In the genomic region with DNA sequence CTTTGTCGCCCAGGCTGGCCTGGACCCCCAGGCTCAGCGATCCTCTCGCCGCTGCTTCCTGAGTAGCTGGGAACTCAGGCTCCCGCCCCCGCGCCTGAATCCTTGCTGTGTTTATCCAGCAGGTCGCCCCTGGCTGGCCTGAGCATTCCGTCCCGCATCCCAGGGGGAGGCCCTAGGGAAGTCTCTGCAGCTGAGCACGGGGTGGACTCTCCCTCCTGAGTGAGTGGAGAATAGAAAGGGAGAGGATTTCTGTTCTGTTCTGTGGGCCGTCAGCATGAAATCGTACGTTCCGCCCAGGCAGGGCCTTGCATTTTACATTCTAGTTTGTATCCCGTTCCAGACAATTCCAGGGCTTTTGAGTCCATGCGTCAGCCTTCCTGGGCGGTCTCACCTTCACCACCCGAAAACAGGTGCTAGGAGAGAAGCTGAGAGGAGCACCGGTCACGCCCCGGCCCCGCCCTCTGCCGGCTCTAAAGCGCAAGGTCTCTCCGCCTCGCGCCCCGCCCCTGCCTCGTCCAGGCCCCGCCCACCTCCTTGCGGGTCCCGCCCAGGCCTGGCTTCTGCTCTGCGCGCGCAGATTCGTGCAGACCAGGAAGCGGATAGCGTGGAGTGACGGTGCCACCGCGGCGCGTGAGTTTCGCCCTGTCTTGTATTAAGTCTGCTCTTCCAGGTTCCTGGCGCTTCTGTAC, we compare ENCODE assay signal across 8 cellular contexts. TPM values are rescaled to one million over a fixed set of nuclear protein-coding genes. Genes with fewer than 3 reads are reported as not detected.
A peak's percentile ranks its signal among the peaks of the same experiment; 100 is the strongest.
DNase-seq lines count a peak whose midpoint lies in the region; ATAC-seq, FAIRE-seq and TF ChIP-seq lines count a peak whose summit lies in the region.

A gene (plus strand): TSS at position 586 of the 689 bp plus-strand sequence. CDS start 15,285 bp downstream, outside the sequence.

- peak within 1 kb of the TSS; percentile 93 for H3K4me2 ChIP-seq in endothelial cell of umbilical vein (ENCODE audit: insufficient read depth, low read length)

- H3K27ac ChIP-seq in endothelial cell of umbilical vein (ENCODE audit: insufficient read depth, low read depth, low read length), result peak within 1 kb of the TSS; percentile 80

- H2AFZ ChIP-seq in endothelial cell of umbilical vein (ENCODE audit: low read depth, low read length), result peak within 1 kb of the TSS; percentile 99

- peak within 1 kb of the TSS; percentile 74 to 98 (median 98) for H3K4me3 ChIP-seq in endothelial cell of umbilical vein (replicated peaks in 1 of 3; ENCODE audit: insufficient read depth in 1 of 3, low read depth in 1 of 3, low read length in 3 of 3)

- no peak for TF ChIP-seq CTCF in D721Med (IDR thresholded peaks at IDR 0.05; ENCODE audit: insufficient read depth, missing control alignments)
- peak in 1 of 2 donors; percentile 59 for TF ChIP-seq CTCF in endothelial cell of umbilical vein (IDR thresholded peaks at IDR 0.05; ENCODE audit: extremely low read depth in 1 of 2, insufficient read depth in 1 of 2, low read depth in 1 of 2, low read length in 2 of 2)

- FAIRE-seq in D721Med (lab: Jason Lieb, UNC), result no peak
- FAIRE-seq in endothelial cell of umbilical vein (lab: Jason Lieb, UNC), result peak; percentile 98

- dilution Hi-C loops in endothelial cell of umbilical vein (cut with MboI; ENCODE audit: extremely low pct_ligation_motif_present, low sequenced_read_pairs), result no loop called here

- DNase-seq in D721Med (ENCODE audit: insufficient read length, low spot score) (peak; percentile 74), HUDEP-2 (lab: John Stamatoyannopoulos, UW; ENCODE audit: unreplicated experiment in 76 of 76) (peak in 75 of 76 experiments; percentile 56 to 97 (median 91)), NOMO-1 treated with dmso at 0.1 percent for 144 hours (lab: John Stamatoyannopoulos, UW; ENCODE audit: unreplicated experiment) (peak; percentile 92), endothelial cell of umbilical vein (ENCODE audit: low read depth, low spot score) (peak; percentile 96), middle frontal gyrus (ENCODE audit: extremely low spot score, low spot score) (peak; percentile 73)
- peak; percentile 99 for DNase-seq in activated CD8-positive, alpha-beta memory T cell treated with anti-CD3 and anti-CD28 coated beads, Interleukin-2, amount 50 U/mL, for 4 hours
- peak; percentile 96 to 97 for DNase-seq in stimulated activated CD8-positive, alpha-beta memory T cell treated with anti-CD3 and anti-CD28 coated beads, Interleukin-2, amount 100 ng/mL, for 1 hour (ENCODE audit: low read depth in 2 of 2)

- H3K79me2 ChIP-seq in endothelial cell of umbilical vein (ENCODE audit: control insufficient read depth, insufficient read depth, low read length), result peaks cover 6% of the 10 kb centered on the region

- intact Hi-C loops in endothelial cell of umbilical vein (cut with micrococcal nuclease), result loop anchor here (2.0 to 10.0 kb wide), 4 partner anchors 34 to 237 kb away; a partner anchor contains a TSS

- peak within 1 kb of the TSS; percentile 96 for H3K9ac ChIP-seq in endothelial cell of umbilical vein (replicated peaks; ENCODE audit: extremely low read depth, insufficient read depth, low read length)

- no TSS peak for BruUV-seq in endothelial cell of umbilical vein (replicated peaks; lab: Mats Ljungman, UMichigan)

- POLR2A ChIA-PET in endothelial cell of umbilical vein (lab: Charles Lee), result no interaction called here

- peaks cover 14% of the 10 kb centered on the region for H3K4me1 ChIP-seq in endothelial cell of umbilical vein (ENCODE audit: control insufficient read depth, extremely low read depth, insufficient read depth, low read length)

- TF ChIP-seq POLR2A in endothelial cell of umbilical vein (IDR thresholded peaks at IDR 0.05; ENCODE audit: low read depth, low read length), result peak; percentile 83

- peak; percentile 97 for ATAC-seq in GM21381 (IDR thresholded peaks at IDR 0.05; ENCODE audit: unreplicated experiment)

- H3K36me3 ChIP-seq in endothelial cell of umbilical vein (ENCODE audit: control insufficient read depth in 2 of 2, extremely low read depth in 1 of 2, insufficient read depth in 2 of 2, low read length in 2 of 2), result no peaks in the 10 kb centered on the region

- H4K20me1 ChIP-seq in endothelial cell of umbilical vein (replicated peaks; ENCODE audit: control insufficient read depth, extremely low read depth, insufficient read depth, low read length), result no peaks in the 10 kb centered on the region

- CTCF ChIA-PET in endothelial cell of umbilical vein (lab: Charles Lee), result interaction anchor here (1.4 to 1.7 kb wide), 2 partner anchors 89 to 236 kb away, joined by 5 to 7 read pairs; no protein-coding TSS in a partner anchor

- H3K9me1 ChIP-seq in endothelial cell of umbilical vein (replicated peaks; ENCODE audit: control insufficient read depth, extremely low read depth, insufficient read depth, low read length), result no peaks in the 10 kb centered on the region

- no peaks in the 10 kb centered on the region for H3K9me3 ChIP-seq in endothelial cell of umbilical vein (replicated peaks; ENCODE audit: control insufficient read depth, insufficient read depth, low read length)

- H3K27me3 ChIP-seq in endothelial cell of umbilical vein (ENCODE audit: control insufficient read depth in 2 of 2, insufficient read depth in 2 of 2, low read length in 2 of 2), result no peaks in the 10 kb centered on the region

TF ChIP-seq in endothelial cell of umbilical vein, 7 proteins besides CTCF, POLR2A, EP300 and RAD21:
- peak; percentile 73 for TF ChIP-seq POLR2AphosphoS5 (IDR thresholded peaks at IDR 0.05; ENCODE audit: insufficient read depth, low read depth, low read length)
- no peak for TF ChIP-seq FOS (IDR thresholded peaks at IDR 0.05; ENCODE audit: borderline replicate concordance, insufficient read depth, low read length)
- TF ChIP-seq JUN (IDR thresholded peaks at IDR 0.05; ENCODE audit: borderline replicate concordance, insufficient read depth, insufficient read length, low read depth), result no peak
- TF ChIP-seq, protein P1, sequence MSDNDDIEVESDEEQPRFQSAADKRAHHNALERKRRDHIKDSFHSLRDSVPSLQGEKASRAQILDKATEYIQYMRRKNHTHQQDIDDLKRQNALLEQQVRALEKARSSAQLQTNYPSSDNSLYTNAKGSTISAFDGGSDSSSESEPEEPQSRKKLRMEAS (IDR thresholded peaks at IDR 0.05; ENCODE audit: insufficient read depth, insufficient read length), result peak; percentile 56

RNA-seq across cellular contexts. Expression of the gene that starts here (rescaled TPM):
- total RNA-seq in endothelial cell of umbilical vein, result 7.3 and 8.8 TPM in 2 replicates
- 5.7 and 6.4 TPM in 2 replicates for polyA plus RNA-seq in endothelial cell of umbilical vein
- polyA plus RNA-seq in endothelial cell of umbilical vein (2011; cell fraction: cytosol; rRNA removed), result 6.9 and 7.0 TPM in 2 replicates
- 14.9 and 18.5 TPM in 2 replicates for polyA plus RNA-seq in endothelial cell of umbilical vein (2011; cell fraction: nucleus; rRNA removed)
- polyA plus RNA-seq in endothelial cell of umbilical vein (2012), result 9.5 and 9.7 TPM in 2 replicates
- 4.3 and 6.2 TPM in 2 replicates for polyA minus RNA-seq in endothelial cell of umbilical vein
- 2.8 TPM for polyA minus RNA-seq in endothelial cell of umbilical vein (2011; cell fraction: cytosol; rRNA and poly(A)+ RNA removed)
- polyA minus RNA-seq in endothelial cell of umbilical vein (2011; cell fraction: nucleus; rRNA and poly(A)+ RNA removed), result 6.2 and 8.7 TPM in 2 replicates

Comparison
In these comparisons a context has a peak if more than half of its experiments do, and no peak if none do; other contexts are left out.
1. Peak in every context shown above with its lines: DNase-seq, ATAC-seq, H3K4me3 ChIP-seq and H3K27ac ChIP-seq.